ENCODE assay signal across 8 cellular contexts in the genomic region with DNA sequence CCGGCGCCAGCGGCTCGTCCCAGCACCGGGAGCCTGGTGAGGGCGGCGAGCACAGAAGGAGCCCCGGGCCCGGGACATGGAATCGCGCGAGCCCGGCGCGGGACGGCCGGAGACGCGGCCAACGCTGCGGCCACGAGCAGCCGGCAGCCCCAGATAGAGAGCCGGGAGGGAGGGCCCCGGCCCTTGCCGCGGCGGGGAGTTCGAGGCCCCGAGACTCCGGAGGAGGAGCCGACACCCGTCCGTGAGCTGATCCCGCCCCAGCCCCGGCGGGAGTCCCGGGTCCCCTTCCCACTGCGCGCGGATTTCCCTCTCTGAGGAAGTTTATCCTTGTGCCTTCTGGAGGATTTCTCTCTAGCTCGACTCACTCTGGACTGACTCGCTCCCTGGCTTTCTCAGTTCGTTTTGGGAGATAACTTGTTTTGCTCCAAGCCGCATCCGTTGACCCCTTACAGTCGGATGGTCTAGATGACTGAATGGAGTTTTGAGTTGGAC. TPM values are rescaled to one million over a fixed set of nuclear protein-coding genes. Genes with fewer than 3 reads are reported as not detected.
DNase-seq lines count a peak whose midpoint lies in the region; ATAC-seq, FAIRE-seq and TF ChIP-seq lines count a peak whose summit lies in the region.

No MANE protein-coding gene starts in this region.

- H3K4me3 ChIP-seq in SJCRH30 (peak overlapping the region; percentile 96), bronchial epithelial cell (ENCODE audit: low read depth, low read length) (peak overlapping the region; percentile 85)

- no peaks in the 10 kb centered on the region for H3K27me3 ChIP-seq in SJCRH30
- H3K27me3 ChIP-seq in bronchial epithelial cell (ENCODE audit: control insufficient read depth, insufficient read depth, low read length): no peaks in the 10 kb centered on the region
- no peaks in the 10 kb centered on the region for H3K27me3 ChIP-seq in layer of hippocampus (ENCODE audit: control insufficient read depth, insufficient read depth, low read length)

- H3K27ac ChIP-seq in SJCRH30 (peak overlapping the region; percentile 74), layer of hippocampus (ENCODE audit: low read depth, low read length) (peak overlapping the region; percentile 90)

- FAIRE-seq in bronchial epithelial cell (lab: Jason Lieb, UNC): no peak

- peak; percentile 36 for ATAC-seq in HG02885 (IDR thresholded peaks at IDR 0.05; ENCODE audit: poor library complexity, unreplicated experiment)

- peaks cover 16% of the 10 kb centered on the region for H3K4me1 ChIP-seq in SJCRH30

- H3K36me3 ChIP-seq in SJCRH30: no peaks in the 10 kb centered on the region
- H3K36me3 ChIP-seq in bronchial epithelial cell (ENCODE audit: control insufficient read depth, insufficient read depth, low read length): no peaks in the 10 kb centered on the region

- DNase-seq in NCI-H748 (lab: John Stamatoyannopoulos, UW; ENCODE audit: unreplicated experiment) (peak; percentile 42), NCI-H748 treated with DMSO at 0.1 percent for 48 hours (lab: John Stamatoyannopoulos, UW) (no peak), SJCRH30 (peak; percentile 44 to 47), bronchial epithelial cell (ENCODE audit: low read depth) (no peak), SK-N-DZ (ENCODE audit: low spot score) (no peak)
- DNase-seq in stimulated activated CD4-positive, alpha-beta T cell treated with anti-CD3 and anti-CD28 coated beads, Interleukin-4, amount 100 ng/mL, for 1 hour: peak; percentile 47

- no peak for TF ChIP-seq CTCF in bronchial epithelial cell (IDR thresholded peaks at IDR 0.05; ENCODE audit: insufficient read depth, low read length, severe bottlenecking)

- no peaks in the 10 kb centered on the region for H3K9me3 ChIP-seq in SJCRH30 (replicated peaks)

RNA-seq across cellular contexts. Expression of gene ARHGEF12, which starts 0.5 kb away (rescaled TPM):
- 34.0 and 36.2 TPM in 2 replicates for total RNA-seq in SJCRH30 (2014; rRNA removed; shearing (Covaris generic))
- 65.6 and 87.6 TPM in 2 replicates for total RNA-seq in bronchial epithelial cell
- polyA plus RNA-seq in SK-N-DZ (2014; cell fraction: cytosol; rRNA removed): 9.8 and 11.4 TPM in 2 replicates
- 7.0 and 8.3 TPM in 2 replicates for polyA plus RNA-seq in SK-N-DZ (2014; cell fraction: nucleus; rRNA removed)

RNA-seq across cellular contexts. Expression of gene TLCD5, which starts 11.6 kb away (rescaled TPM):
- total RNA-seq in SJCRH30 (2014; rRNA removed; shearing (Covaris generic)): 1.4 and 2.2 TPM in 2 replicates
- 1.7 and 1.8 TPM in 2 replicates for total RNA-seq in bronchial epithelial cell
- 9.7 and 10.9 TPM in 2 replicates for polyA plus RNA-seq in SK-N-DZ (2014; cell fraction: cytosol; rRNA removed)
- polyA plus RNA-seq in SK-N-DZ (2014; cell fraction: nucleus; rRNA removed): 7.6 and 10.0 TPM in 2 replicates

Comparison
In these comparisons a context has a peak if more than half of its experiments do, and no peak if none do; other contexts are left out.
1. DNase-seq: peak in NCI-H748 (single experiment), SJCRH30 (2 of 2) and stimulated activated CD4-positive, alpha-beta T cell treated with anti-CD3 and anti-CD28 coated beads, Interleukin-4, amount 100 ng/mL, for 1 hour (single experiment); none in NCI-H748 treated with DMSO at 0.1 percent for 48 hours (single experiment), bronchial epithelial cell (single experiment) and SK-N-DZ (single experiment).